8 cellular contexts compared by ENCODE assay signal in the genomic region with DNA sequence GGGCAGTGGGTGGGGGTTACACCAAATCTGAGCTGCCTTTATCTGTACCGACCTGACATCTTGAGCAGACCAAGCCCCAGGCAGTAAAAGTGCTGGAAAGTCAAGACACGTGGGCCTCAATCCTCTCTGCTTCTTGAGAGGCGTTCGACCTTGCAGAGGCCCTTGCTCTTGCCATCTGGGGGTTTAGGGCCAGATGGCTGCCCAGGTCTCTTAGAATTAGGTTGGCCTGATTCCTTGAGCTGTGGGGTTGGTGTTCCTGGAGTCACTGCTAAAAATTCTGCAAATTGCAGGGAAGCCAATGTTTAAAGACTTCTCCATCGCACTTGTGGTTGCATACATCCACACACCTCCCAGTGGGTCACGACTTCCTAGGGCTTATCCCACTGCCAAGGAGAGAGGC.
"Had no signal": no experiment of that assay in that cellular context is flagged by ENCODE, and none has a peak within 500 bp of the region (broad histone marks: within the 10 kb centered on the region; RNA-seq: fewer than 3 reads in every experiment).

No MANE protein-coding gene starts in this region.

- H3K27ac Mint-ChIP-seq: GM23338, H9, IgD-negative memory B cell had no signal

- DNase-seq: H9, HCEC 1CT, KBM-7 had no signal

- FAIRE-seq: H1, H54, HTR-8/SVneo had no signal

- H3K36me3 Mint-ChIP-seq: IgD-negative memory B cell had no signal

- H3K4me3 ChIP-seq: GM23338 had no signal

- H3K4me3 Mint-ChIP-seq: GM23338, H9, IgD-negative memory B cell had no signal
